ENCODE assay signal across 8 cellular contexts in genomic region chr10:42753507-42754154, GRCh38. TPM values are rescaled to one million over a fixed set of nuclear protein-coding genes. Genes with fewer than 3 reads are reported as not detected.
DNase-seq lines count a peak whose midpoint lies in the region; ATAC-seq, FAIRE-seq and TF ChIP-seq lines count a peak whose summit lies in the region.

No MANE protein-coding gene starts in this region.

- H3K4me1 ChIP-seq in kidney (ENCODE audit: control insufficient read depth in 1 of 2, insufficient read depth in 1 of 2, low read depth in 1 of 2, low read length in 2 of 2), result peaks cover 0 to 10% of the 10 kb centered on the region in 2 donors
- peaks cover 26% of the 10 kb centered on the region for H3K4me1 ChIP-seq in stomach smooth muscle (ENCODE audit: control insufficient read depth, insufficient read depth, low read length)

- H3K27me3 ChIP-seq in stomach smooth muscle (ENCODE audit: control insufficient read depth in 1 of 2, insufficient read depth in 2 of 2, low read length in 2 of 2), result peaks cover 19 to 54% of the 10 kb centered on the region in 2 donors

- DNase-seq in astrocyte of the cerebellum (ENCODE audit: low read depth) (no peak), kidney (peak; percentile 73)

- H3K9me3 ChIP-seq in kidney (ENCODE audit: control insufficient read depth in 1 of 2, low read length in 2 of 2) (no peaks in the 10 kb centered on the region), stomach smooth muscle (ENCODE audit: control insufficient read depth in 2 of 2, low read length in 2 of 2) (no peaks in the 10 kb centered on the region)

- ATAC-seq in GM21390 (IDR thresholded peaks at IDR 0.05; ENCODE audit: unreplicated experiment) (peak; percentile 4), HG03439 (IDR thresholded peaks at IDR 0.05; ENCODE audit: unreplicated experiment) (no peak), HG03342 (IDR thresholded peaks at IDR 0.05; ENCODE audit: unreplicated experiment) (no peak), GM21717 (IDR thresholded peaks at IDR 0.05; ENCODE audit: unreplicated experiment) (no peak)

- peak overlapping the region; percentile 38 for H3K4me3 ChIP-seq in astrocyte of the cerebellum (ENCODE audit: low read depth, low read length)
- peak overlapping the region; percentile 55 to 68 for H3K4me3 ChIP-seq in kidney (ENCODE audit: low read length in 2 of 2)
- H3K4me3 ChIP-seq in stomach smooth muscle (ENCODE audit: low read length in 2 of 2), result peak overlapping the region; percentile 59 to 74

- in situ Hi-C loops in astrocyte of the cerebellum (cut with HindIII; ENCODE audit: low sequenced_read_pairs), result no loop called here

- TF ChIP-seq CTCF in 22Rv1 (IDR thresholded peaks at IDR 0.05) (peak; percentile 63), astrocyte of the cerebellum (IDR thresholded peaks at IDR 0.05; ENCODE audit: low read depth, low read length, missing control alignments) (no peak), kidney (IDR thresholded peaks at IDR 0.05; ENCODE audit: borderline replicate concordance, extremely low read depth, insufficient read depth) (no peak)

- peak overlapping the region; percentile 27; the same call in 1 of the 2 replicates for H3K27ac ChIP-seq in 22Rv1
- no peak overlapping the region for H3K27ac ChIP-seq in kidney (ENCODE audit: low read depth in 2 of 2, low read length in 2 of 2)
- no peak overlapping the region for H3K27ac ChIP-seq in stomach smooth muscle (ENCODE audit: low read length)

- FAIRE-seq in kidney (lab: Jason Lieb, UNC), result no peak

- no peaks in the 10 kb centered on the region for H3K36me3 ChIP-seq in kidney (ENCODE audit: control insufficient read depth in 1 of 2, insufficient read depth in 2 of 2, low read length in 2 of 2)
- H3K36me3 ChIP-seq in stomach smooth muscle (ENCODE audit: control insufficient read depth in 2 of 2, insufficient read depth in 2 of 2, low read length in 2 of 2), result no peaks in the 10 kb centered on the region

- H3K9ac ChIP-seq in kidney (ENCODE audit: low read length in 2 of 2), result peak overlapping the region; percentile 31 to 39
- no peak overlapping the region for H3K9ac ChIP-seq in stomach smooth muscle (ENCODE audit: low read length in 2 of 2)

- intact Hi-C loops in kidney (cut with DNase I), result no loop called here

RNA-seq across cellular contexts. Expression of gene BMS1, which starts 29.0 kb away (rescaled TPM):
- total RNA-seq in kidney, result 14.1 TPM
- 6.0 TPM for polyA plus RNA-seq in kidney (ENCODE audit: insufficient read depth, low read depth, low replicate concordance)

Comparison
In these comparisons a context has a peak if more than half of its experiments do, and no peak if none do; other contexts are left out.
1. H3K9ac ChIP-seq: peak in kidney (2 of 2); none in stomach smooth muscle (0 of 2).
2. Peak in every context shown above with its lines, with median percentiles within 50 percentile points of each other: H3K4me3 ChIP-seq.